8 cellular contexts compared by ENCODE assay signal in the genomic region with DNA sequence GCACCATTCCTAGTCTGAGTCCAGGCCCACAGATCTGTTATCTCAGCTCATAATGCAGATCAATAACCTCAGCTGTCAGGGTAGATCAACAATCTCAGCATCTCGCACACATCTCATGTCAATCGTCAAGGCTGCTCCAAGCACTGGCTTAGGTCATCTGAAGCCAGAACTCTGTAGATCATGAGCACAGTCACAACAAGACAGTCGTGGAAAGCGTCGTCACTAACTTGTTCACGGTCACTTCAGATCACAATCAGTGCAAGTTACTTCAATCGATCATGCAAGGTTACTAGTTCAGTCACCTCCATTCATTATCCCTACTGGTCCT.
DNase-seq lines count a peak whose midpoint lies in the region; ATAC-seq and TF ChIP-seq lines count a peak whose summit lies in the region.

No MANE protein-coding gene starts in this region.

- in situ Hi-C loops in GM13976 (cut with MboI; ENCODE audit: low sequenced_read_pairs, unreplicated experiment): no loop called here

- H3K27me3 ChIP-seq in MG63: no peaks in the 10 kb centered on the region

- no peaks in the 10 kb centered on the region for H3K9me3 Mint-ChIP-seq in naive thymus-derived CD8-positive, alpha-beta T cell

- peaks cover 36 to 51% (median 49%) of the 10 kb centered on the region in 4 donors for H3K4me1 Mint-ChIP-seq in naive thymus-derived CD8-positive, alpha-beta T cell

- no peaks in the 10 kb centered on the region for H3K27me3 Mint-ChIP-seq in naive thymus-derived CD8-positive, alpha-beta T cell

- H3K4me3 Mint-ChIP-seq in naive thymus-derived CD8-positive, alpha-beta T cell: peak overlapping the region; percentile 75 to 92 (median 88)

- peaks cover 30% of the 10 kb centered on the region for H3K4me1 ChIP-seq in ES-I3 (ENCODE audit: insufficient read depth, low read length)

- H3K9me3 ChIP-seq in ES-I3 (ENCODE audit: control insufficient read depth, insufficient read depth, low read length): no peaks in the 10 kb centered on the region
- no peaks in the 10 kb centered on the region for H3K9me3 ChIP-seq in MG63

- H3K9ac ChIP-seq in ES-I3 (ENCODE audit: low read depth, low read length): peak overlapping the region; percentile 53

- DNase-seq in MG63 (no peak), choroid plexus epithelial cell (ENCODE audit: low read depth) (no peak), NCI-H2029 treated with DMSO at 0.1 percent for 48 hours (lab: John Stamatoyannopoulos, UW) (no peak), GM13976 (ENCODE audit: low spot score) (no peak), GM10266 (ENCODE audit: extremely low spot score) (no peak)
- DNase-seq in naive thymus-derived CD8-positive, alpha-beta T cell: no peak
- no peak for DNase-seq in stimulated activated CD4-positive, alpha-beta T cell treated with anti-CD3 and anti-CD28 coated beads, Interleukin-2, amount 100 ng/mL, for 24 hours

- POLR2A ChIA-PET in naive thymus-derived CD8-positive, alpha-beta T cell (lab: Charles Lee): interaction anchor here (0.6 to 1.0 kb wide), 2 partner anchors 14 to 21 kb away, joined by 3 read pairs; no protein-coding TSS in a partner anchor

- ATAC-seq in naive thymus-derived CD8-positive, alpha-beta T cell: peak; percentile 5 to 8

- H3K4me3 ChIP-seq in MG63: peak overlapping the region; percentile 97
- peak overlapping the region; percentile 85 for H3K4me3 ChIP-seq in choroid plexus epithelial cell (ENCODE audit: low read depth, low read length)

- peak overlapping the region; percentile 34 to 96 (median 89) for H3K27ac Mint-ChIP-seq in naive thymus-derived CD8-positive, alpha-beta T cell

- H3K36me3 Mint-ChIP-seq in naive thymus-derived CD8-positive, alpha-beta T cell: peaks cover 0 to 5% (median 5%) of the 10 kb centered on the region in 3 donors

- H3K36me3 ChIP-seq in ES-I3 (ENCODE audit: insufficient read depth, low read length): peaks cover 11% of the 10 kb centered on the region; the same call in 1 of the 2 replicates
- H3K36me3 ChIP-seq in MG63: peaks cover 14% of the 10 kb centered on the region

- no peak for TF ChIP-seq CTCF in choroid plexus epithelial cell (conservative IDR thresholded peaks at IDR 0.05; ENCODE audit: low read depth, low read length)
- no peak for TF ChIP-seq CTCF in GM13976 (IDR thresholded peaks at IDR 0.05; ENCODE audit: borderline replicate concordance, control extremely low read depth, extremely low read depth, insufficient read depth, missing control alignments)
- TF ChIP-seq CTCF in GM10266 (IDR thresholded peaks at IDR 0.05; ENCODE audit: control insufficient read depth, insufficient read depth, low read depth, missing control alignments): no peak
